In the genomic region with DNA sequence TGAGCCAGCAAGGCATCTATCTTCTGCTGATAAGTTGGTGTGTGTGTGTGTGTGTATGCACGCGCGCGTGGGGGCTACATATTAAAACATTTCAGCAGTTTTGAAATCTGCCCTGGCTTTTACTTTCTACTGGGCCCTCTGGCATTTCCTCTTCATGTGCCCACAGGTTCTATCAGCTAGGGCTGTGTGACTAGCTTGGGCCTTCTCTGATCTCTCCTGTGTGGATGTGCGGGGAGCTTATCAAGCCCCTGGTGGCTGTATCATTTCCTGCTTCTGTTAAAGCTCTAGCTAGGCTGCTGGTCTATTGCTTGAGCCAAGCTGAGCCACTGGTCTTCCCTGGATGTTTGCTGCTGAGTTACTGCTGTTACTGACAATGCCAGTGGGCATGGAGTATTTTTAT, we compare ENCODE assay signal across 17 cellular contexts.
DNase-seq lines count a peak whose midpoint lies in the region; ATAC-seq and TF ChIP-seq lines count a peak whose summit lies in the region.
"Had no signal": no experiment of that assay in that cellular context is flagged by ENCODE, and none has a peak within 500 bp of the region (broad histone marks: within the 10 kb centered on the region; RNA-seq: fewer than 3 reads in every experiment).

No MANE protein-coding gene starts in this region.

- no peaks in the 10 kb centered on the region; a peak in 1 of 4 replicates for H3K9me3 ChIP-seq in HCT116 (ENCODE audit: control insufficient read depth in 1 of 2, insufficient read depth in 1 of 2, low read depth in 1 of 2, low read length in 2 of 2)

- TF ChIP-seq CTCF in HCT116 (IDR thresholded peaks at IDR 0.05 in 2 of 3, conservative IDR thresholded peaks at IDR 0.05 in 1 of 3; ENCODE audit: borderline replicate concordance in 1 of 3, insufficient read depth in 1 of 3, low read depth in 2 of 3, low read length in 2 of 3), result 0 out of 6 replicates have a peak, but pooled peaks of 1 of the 3 experiments have one; percentile 10
- peak; percentile 25 for TF ChIP-seq CTCF in choroid plexus epithelial cell (conservative IDR thresholded peaks at IDR 0.05; ENCODE audit: low read depth, low read length)
- TF ChIP-seq CTCF in natural killer cell (IDR thresholded peaks at IDR 0.05), result no peak

- no TSS peak for BruUV-seq in HCT116 (replicated peaks; lab: Mats Ljungman, UMichigan)

- H3K27ac Mint-ChIP-seq in natural killer cell, result peak overlapping the region; percentile 80 to 82
- H3K27ac Mint-ChIP-seq: CD4-positive, alpha-beta T cell; stimulated activated effector memory CD8-positive, alpha-beta T cell treated with anti-CD3 and anti-CD28 coated beads, Interleukin-12 subunit alpha, Interleukin-12 subunit beta, amount 100 ng/mL, for 72 hours; T-cell; type B pancreatic cell had no signal

- peaks cover 0 to 4% of the 10 kb centered on the region in 2 donors for H3K9me3 Mint-ChIP-seq in natural killer cell

- H3K4me3 ChIP-seq in HCT116 (replicated peaks in 1 of 2; ENCODE audit: low read depth in 1 of 2, low read length in 2 of 2) (no peak overlapping the region), choroid plexus epithelial cell (ENCODE audit: low read depth, low read length) (no peak overlapping the region)
- H3K4me3 ChIP-seq: right atrium auricular region had no signal

- POLR2A ChIA-PET in HCT116 (lab: Charles Lee), result no interaction called here

- no peaks in the 10 kb centered on the region for H4K20me1 ChIP-seq in HCT116 (ENCODE audit: insufficient read depth)

- no peaks in the 10 kb centered on the region for H3K27me3 ChIP-seq in HCT116 (ENCODE audit: insufficient read depth, low read length)
- H3K27me3 ChIP-seq: right atrium auricular region had no signal

- peaks cover 3 to 8% of the 10 kb centered on the region in 2 experiments; a peak in 3 of 4 replicates for H3K36me3 ChIP-seq in HCT116 (ENCODE audit: control insufficient read depth in 1 of 2, insufficient read depth in 2 of 2, low read length in 2 of 2)
- H3K36me3 ChIP-seq: right atrium auricular region had no signal

- peaks cover 8% of the 10 kb centered on the region for H3K36me3 Mint-ChIP-seq in natural killer cell

- no peak overlapping the region for H2AFZ ChIP-seq in HCT116 (ENCODE audit: low read depth, low read length, poor library complexity, severe bottlenecking)

- no peak overlapping the region for H3K9ac ChIP-seq in HCT116 (ENCODE audit: low read length)

- no peaks in the 10 kb centered on the region for H3K27me3 Mint-ChIP-seq in natural killer cell (ENCODE audit: low read depth in 2 of 2)
- H3K27me3 Mint-ChIP-seq: CD4-positive, alpha-beta T cell; T-cell; type B pancreatic cell had no signal

- ATAC-seq in HCT116 (peak; percentile 57), natural killer cell (peak; percentile 88 to 94 (median 89))
- ATAC-seq: left ventricle myocardium superior; stimulated activated effector memory CD8-positive, alpha-beta T cell treated with anti-CD3 and anti-CD28 coated beads, Interleukin-12 subunit alpha, Interleukin-12 subunit beta, amount 100 ng/mL, for 72 hours; T-cell had no signal

- intact Hi-C loops in HCT116 (cut with micrococcal nuclease), result no loop called here
- intact Hi-C loops in natural killer cell (cut with micrococcal nuclease), result no loop called here

- no peak overlapping the region for H3K4me2 ChIP-seq in HCT116 (ENCODE audit: low read length)

- CTCF ChIA-PET in HCT116 (lab: Charles Lee), result no interaction called here

- DNase-seq in HCT116 (ENCODE audit: low read depth, low spot score), result no peak
- peak; percentile 68 for DNase-seq in NCI-H226
- peak; percentile 26 for DNase-seq in choroid plexus epithelial cell (ENCODE audit: low read depth)
- DNase-seq in natural killer cell, result no peak
- no peak for DNase-seq in DMS53 (lab: John Stamatoyannopoulos, UW)
- no peak for DNase-seq in activated CD4-positive, CD25-positive, alpha-beta regulatory T cell (lab: John Stamatoyannopoulos, UW)
- no peak for DNase-seq in stimulated activated CD4-positive, alpha-beta T cell treated with anti-CD3 and anti-CD28 coated beads, Interleukin-1b, Interleukin-23, amount 100 ng/mL, for 48 hours
- DNase-seq: activated CD4-positive, alpha-beta T cell treated with anti-CD3 and anti-CD28 coated beads for 48 hours; activated T-cell treated with anti-CD3 and anti-CD28 coated beads, Interleukin-2, amount 50 U/mL, for 1 hour; amniotic stem cell; CD4-positive, alpha-beta T cell; left ventricle myocardium superior; MM.1S; T-cell had no signal

- RAD21 ChIA-PET in HCT116 (lab: Charles Lee; ENCODE audit: low non-redundant PET in 1 of 2, low total read pairs in 2 of 2, uncharacterized antibody in 2 of 2, unreplicated experiment in 2 of 2), result no interaction called here

- H3K4me3 Mint-ChIP-seq in natural killer cell, result peak overlapping the region; percentile 19
- H3K4me3 Mint-ChIP-seq: CD4-positive, alpha-beta T cell; stimulated activated effector memory CD8-positive, alpha-beta T cell treated with anti-CD3 and anti-CD28 coated beads, Interleukin-12 subunit alpha, Interleukin-12 subunit beta, amount 100 ng/mL, for 72 hours; T-cell; type B pancreatic cell had no signal

- TF ChIP-seq POLR2A in HCT116 (IDR thresholded peaks at IDR 0.05; ENCODE audit: borderline replicate concordance, extremely low read depth, insufficient read depth, insufficient read length), result no peak

- no peak overlapping the region for H3K27ac ChIP-seq in HCT116 (ENCODE audit: low read depth, low read length)
- H3K27ac ChIP-seq: right atrium auricular region had no signal

- no peak for TF ChIP-seq RAD21 in HCT116 (IDR thresholded peaks at IDR 0.05; ENCODE audit: low read depth)

- no peaks in the 10 kb centered on the region for H3K9me2 ChIP-seq in HCT116 (ENCODE audit: insufficient read depth)

- peaks cover 40 to 44% of the 10 kb centered on the region in 2 donors for H3K4me1 Mint-ChIP-seq in natural killer cell
- H3K4me1 Mint-ChIP-seq: stimulated activated effector memory CD8-positive, alpha-beta T cell treated with anti-CD3 and anti-CD28 coated beads, Interleukin-12 subunit alpha, Interleukin-12 subunit beta, amount 100 ng/mL, for 72 hours had no signal

- H3K79me2 ChIP-seq in HCT116 (ENCODE audit: insufficient read depth, low read length), result no peaks in the 10 kb centered on the region

- no peaks in the 10 kb centered on the region for H3K4me1 ChIP-seq in HCT116 (ENCODE audit: control insufficient read depth in 1 of 2, insufficient read depth in 2 of 2, low read length in 2 of 2)
- H3K4me1 ChIP-seq: right atrium auricular region had no signal

TF ChIP-seq in HCT116, 20 proteins besides CTCF, POLR2A, EP300 and RAD21 (continues in another document):
- TF ChIP-seq REST (IDR thresholded peaks at IDR 0.05; ENCODE audit: low read depth) (no peak), POLR2AphosphoS5 (IDR thresholded peaks at IDR 0.05; ENCODE audit: low read depth, low read length) (no peak), ZNF274 (IDR thresholded peaks at IDR 0.05; ENCODE audit: low read depth, low read length) (no peak), EZH2 (IDR thresholded peaks at IDR 0.05) (no peak), EGR1 (IDR thresholded peaks at IDR 0.05; ENCODE audit: low read depth) (no peak), JUND (IDR thresholded peaks at IDR 0.05) (no peak), SRF (IDR thresholded peaks at IDR 0.05; ENCODE audit: low read depth) (no peak), SIN3A (IDR thresholded peaks at IDR 0.05; ENCODE audit: low read depth) (no peak), CEBPB (IDR thresholded peaks at IDR 0.05; ENCODE audit: low read depth) (no peak), CBX3 (IDR thresholded peaks at IDR 0.05; ENCODE audit: low read depth) (no peak)
- TF ChIP-seq, protein P1, sequence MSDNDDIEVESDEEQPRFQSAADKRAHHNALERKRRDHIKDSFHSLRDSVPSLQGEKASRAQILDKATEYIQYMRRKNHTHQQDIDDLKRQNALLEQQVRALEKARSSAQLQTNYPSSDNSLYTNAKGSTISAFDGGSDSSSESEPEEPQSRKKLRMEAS (IDR thresholded peaks at IDR 0.05), result no peak
- TF ChIP-seq, protein P2, sequence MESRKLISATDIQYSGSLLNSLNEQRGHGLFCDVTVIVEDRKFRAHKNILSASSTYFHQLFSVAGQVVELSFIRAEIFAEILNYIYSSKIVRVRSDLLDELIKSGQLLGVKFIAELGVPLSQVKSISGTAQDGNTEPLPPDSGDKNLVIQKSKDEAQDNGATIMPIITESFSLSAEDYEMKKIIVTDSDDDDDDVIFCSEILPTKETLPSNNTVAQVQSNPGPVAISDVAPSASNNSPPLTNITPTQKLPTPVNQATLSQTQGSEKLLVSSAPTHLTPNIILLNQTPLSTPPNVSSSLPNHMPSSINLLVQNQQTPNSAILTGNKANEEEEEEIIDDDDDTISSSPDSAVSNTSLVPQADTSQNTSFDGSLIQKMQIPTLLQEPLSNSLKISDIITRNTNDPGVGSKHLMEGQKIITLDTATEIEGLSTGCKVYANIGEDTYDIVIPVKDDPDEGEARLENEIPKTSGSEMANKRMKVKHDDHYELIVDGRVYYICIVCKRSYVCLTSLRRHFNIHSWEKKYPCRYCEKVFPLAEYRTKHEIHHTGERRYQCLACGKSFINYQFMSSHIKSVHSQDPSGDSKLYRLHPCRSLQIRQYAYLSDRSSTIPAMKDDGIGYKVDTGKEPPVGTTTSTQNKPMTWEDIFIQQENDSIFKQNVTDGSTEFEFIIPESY (IDR thresholded peaks at IDR 0.05; ENCODE audit: extremely low read depth, insufficient replicate concordance, low read length), result no peak

Comparison
In these comparisons a context has a peak if more than half of its experiments do, and no peak if none do; other contexts are left out.
1. DNase-seq: peak in NCI-H226 (single experiment) and choroid plexus epithelial cell (single experiment); none in HCT116 (single experiment), natural killer cell (single experiment), DMS53 (single experiment), activated CD4-positive, CD25-positive, alpha-beta regulatory T cell (0 of 4) and stimulated activated CD4-positive, alpha-beta T cell treated with anti-CD3 and anti-CD28 coated beads, Interleukin-1b, Interleukin-23, amount 100 ng/mL, for 48 hours (single experiment).